8 cellular contexts compared by ENCODE assay signal in the genomic region with DNA sequence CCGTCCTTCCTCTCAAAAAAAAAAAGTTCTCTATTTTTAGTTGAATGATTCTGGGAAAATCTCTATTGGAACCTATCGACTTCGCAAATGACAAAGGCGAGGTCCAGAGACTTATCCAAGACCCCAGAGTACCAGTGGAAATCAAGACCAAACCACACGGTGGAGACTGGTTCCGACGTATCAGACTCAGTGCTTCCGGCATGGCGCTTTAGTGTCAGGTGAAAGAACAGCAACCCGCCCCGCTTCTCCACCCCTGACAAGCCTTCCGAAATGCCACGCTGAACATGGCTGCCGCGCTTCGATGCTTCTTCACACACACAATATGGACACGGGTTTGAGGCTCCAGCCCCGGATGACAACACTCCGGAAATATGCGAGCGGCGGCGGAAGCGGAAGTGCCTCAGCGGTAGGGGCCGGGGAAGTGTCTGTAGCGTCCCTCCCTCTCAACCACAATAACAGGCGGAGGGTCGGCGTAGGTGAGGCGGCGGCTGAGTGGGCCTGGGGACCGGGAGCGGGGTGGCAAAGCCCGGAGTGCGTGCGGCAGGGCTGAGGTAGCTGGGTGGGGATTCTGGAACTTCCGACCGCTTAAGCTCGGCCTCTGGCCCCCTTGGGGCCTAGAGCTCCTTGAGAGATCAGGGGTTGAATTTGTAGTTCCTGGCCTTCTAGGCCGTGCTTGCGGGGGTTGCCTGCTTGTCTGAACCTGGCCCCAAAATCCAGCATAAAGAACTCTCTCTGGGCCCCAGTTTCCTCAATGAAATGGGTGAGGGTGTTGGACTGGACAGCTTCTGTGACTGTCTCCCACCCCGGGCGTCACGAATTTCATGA. TPM values are rescaled to one million over a fixed set of nuclear protein-coding genes. Genes with fewer than 3 reads are reported as not detected.
DNase-seq lines count a peak whose midpoint lies in the region; ATAC-seq lines count a peak whose summit lies in the region.

A gene with protein sequence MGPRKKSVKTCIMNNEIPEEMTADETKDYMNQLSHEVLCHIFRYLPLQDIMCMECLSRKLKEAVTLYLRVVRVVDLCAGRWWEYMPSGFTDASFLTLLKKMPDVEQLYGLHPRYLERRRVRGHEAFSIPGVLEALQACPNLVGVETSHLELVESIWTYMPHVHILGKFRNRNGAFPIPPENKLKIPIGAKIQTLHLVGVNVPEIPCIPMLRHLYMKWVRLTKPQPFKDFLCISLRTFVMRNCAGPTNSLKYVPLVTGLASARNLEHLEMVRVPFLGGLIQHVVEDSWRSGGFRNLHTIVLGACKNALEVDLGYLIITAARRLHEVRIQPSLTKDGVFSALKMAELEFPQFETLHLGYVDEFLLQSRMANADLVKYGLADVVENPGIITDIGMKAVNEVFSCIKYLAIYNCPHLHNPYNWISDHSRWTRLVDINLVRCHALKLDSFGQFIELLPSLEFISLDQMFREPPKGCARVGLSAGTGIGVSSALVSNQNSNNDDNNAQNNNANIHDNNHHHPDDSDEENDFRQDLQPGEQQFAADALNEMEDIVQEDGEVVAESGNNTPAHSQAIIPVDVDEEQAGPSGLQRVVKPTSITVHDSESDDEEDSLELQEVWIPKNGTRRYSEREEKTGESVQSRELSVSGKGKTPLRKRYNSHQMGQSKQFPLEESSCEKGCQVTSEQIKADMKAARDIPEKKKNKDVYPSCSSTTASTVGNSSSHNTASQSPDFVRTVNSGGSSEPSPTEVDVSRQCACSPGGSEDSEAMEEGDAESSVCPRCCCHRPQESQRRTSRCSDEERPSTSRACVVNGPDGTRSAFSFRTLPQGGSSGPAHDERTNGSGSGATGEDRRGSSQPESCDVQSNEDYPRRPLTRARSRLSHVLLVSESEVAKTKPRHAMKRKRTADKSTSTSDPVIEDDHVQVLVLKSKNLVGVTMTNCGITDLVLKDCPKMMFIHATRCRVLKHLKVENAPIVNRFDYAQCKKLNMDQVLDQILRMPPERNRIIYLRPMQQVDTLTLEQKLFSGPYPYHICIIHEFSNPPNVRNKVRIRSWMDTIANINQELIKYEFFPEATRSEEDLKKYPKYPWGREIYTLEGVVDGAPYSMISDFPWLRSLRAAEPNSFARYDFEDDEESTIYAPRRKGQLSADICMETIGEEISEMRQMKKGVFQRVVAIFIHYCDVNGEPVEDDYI (plus strand): TSS at position 395 of the 825 bp plus-strand sequence. CDS start 10,819 bp downstream, outside the sequence.

- peak; percentile 99 for DNase-seq in Ammon's horn (ENCODE audit: low spot score)
- DNase-seq in NCI-H460 (ENCODE audit: extremely low read depth, low read depth): peak; percentile 97
- peak; percentile 93 for DNase-seq in activated CD4-positive, CD25-positive, alpha-beta regulatory T cell treated with anti-CD3 and anti-CD28 coated beads, Interleukin-2, amount 50 U/mL, for 72 hours
- DNase-seq in cerebellar nuclear complex (lab: John Stamatoyannopoulos, UW): peak; percentile 66 to 85
- DNase-seq in islet precursor cell: peak; percentile 99
- DNase-seq in stimulated activated CD4-positive, alpha-beta T cell treated with anti-CD3 and anti-CD28 coated beads, Interleukin-12 subunit alpha, Interleukin-12 subunit beta, amount 100 ng/mL, for 48 hours (ENCODE audit: low read depth in 2 of 3, low spot score in 1 of 3): peak; percentile 91 to 94 (median 92)

- ATAC-seq in GM19043 (IDR thresholded peaks at IDR 0.05; ENCODE audit: low read depth, unreplicated experiment): peak; percentile 98
- ATAC-seq in HG03378 (IDR thresholded peaks at IDR 0.05; ENCODE audit: unreplicated experiment): peak; percentile 99

RNA-seq across cellular contexts. Expression of the gene that starts here (rescaled TPM):
- 30.5 and 49.0 TPM in 2 replicates for total RNA-seq in NCI-H460 (2014; rRNA removed; shearing (Covaris generic))
- 30.1 and 37.0 TPM in 2 replicates for polyA plus RNA-seq in NCI-H460 (2014; cell fraction: nucleus; rRNA removed)

Comparison
In these comparisons a context has a peak if more than half of its experiments do, and no peak if none do; other contexts are left out.
1. Peak in every context shown above with its lines: DNase-seq and ATAC-seq.